In genomic region chr20:48771542-48771941, GRCh38 we compare ENCODE assay signal across 1 cellular context.
TF ChIP-seq lines count a peak whose summit lies in the region.

No MANE protein-coding gene starts in this region.

TF ChIP-seq in K562, 482 proteins besides CTCF, POLR2A, EP300 and RAD21 (continues in another document):
- TF ChIP-seq ZNF318 (IDR thresholded peaks at IDR 0.05; ENCODE audit: borderline replicate concordance in 1 of 2, low read depth in 1 of 2) (peak in 1 of 2 experiments; percentile 66; a peak in 2 of 4 replicates), BMI1 (IDR thresholded peaks at IDR 0.05; ENCODE audit: low read length) (no peak), MTA2 (IDR thresholded peaks at IDR 0.05; ENCODE audit: low read depth) (peak; percentile 52; the same call in 1 of the 2 replicates), COPS2 (conservative IDR thresholded peaks at IDR 0.05) (no peak), ZEB2 (IDR thresholded peaks at IDR 0.05) (no peak), PRMT5 (CRISPR knock-in tag; IDR thresholded peaks at IDR 0.05) (no peak), NEUROD1 (IDR thresholded peaks at IDR 0.05; ENCODE audit: borderline replicate concordance, low read depth, low read length, partially characterized antibody) (no peak), ZMIZ1 (IDR thresholded peaks at IDR 0.05; ENCODE audit: low read depth in 2 of 2, low read length in 2 of 2) (peak in 1 of 2 experiments; percentile 49; a peak in 1 of 4 replicates), ZNF384 (IDR thresholded peaks at IDR 0.05; ENCODE audit: low read depth, low read length) (peak; percentile 80), BHLHE40 (IDR thresholded peaks at IDR 0.05; ENCODE audit: low read length) (peak; percentile 55; the same call in 1 of the 2 replicates), ZBTB11 (CRISPR knock-in tag; IDR thresholded peaks at IDR 0.05) (no peak), MEF2D (tag; conservative IDR thresholded peaks at IDR 0.05; ENCODE audit: low read depth) (0 out of 2 replicates have a peak, but pooled peaks have one; percentile 23), ETV1 (tag; conservative IDR thresholded peaks at IDR 0.05; ENCODE audit: low read depth) (peak; percentile 64), JUN (IDR thresholded peaks at IDR 0.05; ENCODE audit: borderline replicate concordance, low read depth, low read length) (no peak), JUN (CRISPR knock-in tag; IDR thresholded peaks at IDR 0.05; ENCODE audit: borderline replicate concordance) (no peak), SMARCE1 (IDR thresholded peaks at IDR 0.05) (peak; percentile 54; the same call in 1 of the 2 replicates), SOX6 (IDR thresholded peaks at IDR 0.05) (0 out of 2 replicates have a peak, but pooled peaks have one; percentile 34), RCOR1 (IDR thresholded peaks at IDR 0.05; ENCODE audit: borderline replicate concordance in 1 of 2, low read depth in 2 of 2, low read length in 2 of 2) (peak in 1 of 2 experiments; percentile 70; a peak in 3 of 4 replicates), FOSL1 (tag; conservative IDR thresholded peaks at IDR 0.05) (0 out of 2 replicates have a peak, but pooled peaks have one; percentile 31), ZBTB9 (CRISPR knock-in tag; IDR thresholded peaks at IDR 0.05) (no peak), ZNF507 (tag; conservative IDR thresholded peaks at IDR 0.05) (no peak), NFYB (IDR thresholded peaks at IDR 0.05; ENCODE audit: extremely low read depth, insufficient read length) (no peak), TCFL5 (CRISPR knock-in tag; conservative IDR thresholded peaks at IDR 0.05) (no peak), MEIS2 (IDR thresholded peaks at IDR 0.05; ENCODE audit: partially characterized antibody) (peak; percentile 90), MAX (CRISPR knock-in tag; IDR thresholded peaks at IDR 0.05) (no peak), ARID1B (IDR thresholded peaks at IDR 0.05) (peak; percentile 77), HINFP (tag; conservative IDR thresholded peaks at IDR 0.05; ENCODE audit: low read depth) (no peak), ZNF24 (IDR thresholded peaks at IDR 0.05) (no peak), HDAC6 (IDR thresholded peaks at IDR 0.05; ENCODE audit: low read depth, low read length) (no peak), ZNF584 (CRISPR knock-in tag; IDR thresholded peaks at IDR 0.05; ENCODE audit: low read depth) (no peak), THRA (IDR thresholded peaks at IDR 0.05) (no peak), GMEB1 (CRISPR knock-in tag; IDR thresholded peaks at IDR 0.05) (no peak), ZNF436 (CRISPR knock-in tag; IDR thresholded peaks at IDR 0.05) (no peak), ZNF408 (CRISPR knock-in tag; IDR thresholded peaks at IDR 0.05; ENCODE audit: low read depth) (no peak), CTBP1 (IDR thresholded peaks at IDR 0.05; ENCODE audit: borderline replicate concordance) (peak; percentile 73; the same call in 1 of the 2 replicates), HMG20A (CRISPR knock-in tag; conservative IDR thresholded peaks at IDR 0.05) (no peak)
